Comparison of ENCODE assay signal across 10 cellular contexts in genomic region chr20:33687370-33687915, GRCh38. TPM values are rescaled to one million over a fixed set of nuclear protein-coding genes. Genes with fewer than 3 reads are reported as not detected.
A peak's percentile ranks its signal among the peaks of the same experiment; 100 is the strongest.
DNase-seq lines count a peak whose midpoint lies in the region; ATAC-seq and TF ChIP-seq lines count a peak whose summit lies in the region.
"Had no signal": no experiment of that assay in that cellular context is flagged by ENCODE, and none has a peak within 500 bp of the region (broad histone marks: within the 10 kb centered on the region; RNA-seq: fewer than 3 reads in every experiment).

No MANE protein-coding gene starts in this region.

- H3K36me3 ChIP-seq in tibial nerve = no peaks in the 10 kb centered on the region
- H3K36me3 ChIP-seq: tibial artery had no signal

- H3K27me3 ChIP-seq in tibial nerve = no peaks in the 10 kb centered on the region
- H3K27me3 ChIP-seq: tibial artery had no signal

- no peak overlapping the region for H3K4me3 Mint-ChIP-seq in activated naive CD4-positive, alpha-beta T cell treated with anti-CD3 and anti-CD28 coated beads for 36 hours
- H3K4me3 Mint-ChIP-seq in dendritic cell treated with granulocyte-macrophage colony-stimulating factor and Interleukin-4, amounts not matched to agents 40 ng/mL and 50 ng/mL, for 4 days = peak overlapping the region; percentile 75

- no peak for DNase-seq in activated naive CD4-positive, alpha-beta T cell treated with anti-CD3 and anti-CD28 coated beads for 36 hours
- DNase-seq in activated naive CD4-positive, alpha-beta T cell treated with Interleukin-2 at 50 U/mL for 16 hours = no peak
- DNase-seq in RWPE1 (ENCODE audit: low spot score) = no peak
- DNase-seq in substantia nigra (lab: John Stamatoyannopoulos, UW) = peak in 1 of 49 donors; percentile 6
- DNase-seq in tibial nerve (ENCODE audit: low spot score in 2 of 2) = no peak
- DNase-seq: midbrain, tibial artery had no signal

- no peak for TF ChIP-seq EP300 in tibial nerve (IDR thresholded peaks at IDR 0.05)

- intact Hi-C loops in activated naive CD4-positive, alpha-beta T cell treated with anti-CD3 and anti-CD28 coated beads for 36 hours (cut with micrococcal nuclease) = loop anchor here (5.0 kb wide), 1 partner anchor 90 kb away; no protein-coding TSS in a partner anchor
- intact Hi-C loops in dendritic cell treated with granulocyte-macrophage colony-stimulating factor and Interleukin-4, amounts not matched to agents 40 ng/mL and 50 ng/mL, for 4 days (cut with micrococcal nuclease) = loop anchor here (2.0 to 5.0 kb wide), 2 partner anchors 33 to 45 kb away; partner anchors contain the start of genes PXMP4 and ZNF341

- WGBS in tibial nerve, 2 donors = 74 to 78% methylated on average over 8 of the region's 8 CpGs

- TF ChIP-seq POLR2A in tibial nerve (IDR thresholded peaks at IDR 0.05) (no peak), GM18505 (IDR thresholded peaks at IDR 0.05; ENCODE audit: borderline replicate concordance, extremely low read depth, insufficient read depth, insufficient read length) (no peak)

- no peak overlapping the region for H3K4me3 ChIP-seq in tibial nerve

- H3K27ac Mint-ChIP-seq in activated naive CD4-positive, alpha-beta T cell treated with anti-CD3 and anti-CD28 coated beads for 36 hours = peak overlapping the region; percentile 84
- H3K27ac Mint-ChIP-seq in dendritic cell treated with granulocyte-macrophage colony-stimulating factor and Interleukin-4, amounts not matched to agents 40 ng/mL and 50 ng/mL, for 4 days = peak overlapping the region; percentile 79

- POLR2A ChIA-PET in RWPE1 (lab: Yijun Ruan, JAX; ENCODE audit: low non-redundant PET) = no interaction called here

- no peaks in the 10 kb centered on the region for H3K9me3 ChIP-seq in tibial nerve
- H3K9me3 ChIP-seq: tibial artery had no signal

- CTCF ChIA-PET in activated naive CD4-positive, alpha-beta T cell treated with anti-CD3 and anti-CD28 coated beads for 36 hours (lab: Charles Lee) = interaction anchor here (1.1 to 1.8 kb wide), 3 partner anchors 9 to 45 kb away, joined by 3 to 8 read pairs (median 5); partner anchors contain the start of gene ZNF341
- CTCF ChIA-PET in RWPE1 (lab: Yijun Ruan, JAX) = interaction anchor here (0.7 kb wide), 1 partner anchor 133 kb away, joined by 3 read pairs; no protein-coding TSS in a partner anchor

- no peaks in the 10 kb centered on the region for H3K27me3 Mint-ChIP-seq in activated naive CD4-positive, alpha-beta T cell treated with anti-CD3 and anti-CD28 coated beads for 36 hours (ENCODE audit: low read depth)
- H3K27me3 Mint-ChIP-seq in dendritic cell treated with granulocyte-macrophage colony-stimulating factor and Interleukin-4, amounts not matched to agents 40 ng/mL and 50 ng/mL, for 4 days = no peaks in the 10 kb centered on the region

- peaks cover 0 to 28% (median 10%) of the 10 kb centered on the region in 4 donors for H3K4me1 ChIP-seq in tibial nerve

- peaks cover 18% of the 10 kb centered on the region for H3K36me3 Mint-ChIP-seq in activated naive CD4-positive, alpha-beta T cell treated with anti-CD3 and anti-CD28 coated beads for 36 hours (ENCODE audit: low read depth)
- no peaks in the 10 kb centered on the region for H3K36me3 Mint-ChIP-seq in dendritic cell treated with granulocyte-macrophage colony-stimulating factor and Interleukin-4, amounts not matched to agents 40 ng/mL and 50 ng/mL, for 4 days (ENCODE audit: low read depth)

- peaks cover 55% of the 10 kb centered on the region for H3K4me1 Mint-ChIP-seq in activated naive CD4-positive, alpha-beta T cell treated with anti-CD3 and anti-CD28 coated beads for 36 hours (ENCODE audit: low read depth)
- peaks cover 31% of the 10 kb centered on the region for H3K4me1 Mint-ChIP-seq in dendritic cell treated with granulocyte-macrophage colony-stimulating factor and Interleukin-4, amounts not matched to agents 40 ng/mL and 50 ng/mL, for 4 days (ENCODE audit: low read depth)

- H3K27ac ChIP-seq in RWPE1 = peak overlapping the region; percentile 90
- peak overlapping the region; percentile 97 for H3K27ac ChIP-seq in substantia nigra (ENCODE audit: low read depth, low read length, poor library complexity, severe bottlenecking)
- H3K27ac ChIP-seq in tibial nerve = peak overlapping the region in 2 of 4 donors; percentile 45 to 79

- no peaks in the 10 kb centered on the region for H3K9me3 Mint-ChIP-seq in activated naive CD4-positive, alpha-beta T cell treated with anti-CD3 and anti-CD28 coated beads for 36 hours
- H3K9me3 Mint-ChIP-seq in dendritic cell treated with granulocyte-macrophage colony-stimulating factor and Interleukin-4, amounts not matched to agents 40 ng/mL and 50 ng/mL, for 4 days = no peaks in the 10 kb centered on the region

- ATAC-seq in GM19035 (IDR thresholded peaks at IDR 0.05; ENCODE audit: unreplicated experiment) (no peak), GM18505 (IDR thresholded peaks at IDR 0.05; ENCODE audit: unreplicated experiment) (no peak)

- TF ChIP-seq CTCF in RWPE1 (conservative IDR thresholded peaks at IDR 0.05; ENCODE audit: low read depth) (no peak), tibial nerve (IDR thresholded peaks at IDR 0.05) (no peak)

RNA-seq across cellular contexts. Expression of gene E2F1, which starts 1.3 kb away (rescaled TPM):
- total RNA-seq in activated naive CD4-positive, alpha-beta T cell treated with anti-CD3 and anti-CD28 coated beads for 36 hours = 10 to 100 TPM; 69.3 to 70.0 TPM
- 1 to 10 TPM; 1.3 to 4.2 (median 1.8) TPM for total RNA-seq in tibial nerve

RNA-seq across cellular contexts. Expression of gene NECAB3, which starts 13.2 kb away (rescaled TPM):
- 10 to 100 TPM; 12.7 to 14.3 TPM for total RNA-seq in activated naive CD4-positive, alpha-beta T cell treated with anti-CD3 and anti-CD28 coated beads for 36 hours
- total RNA-seq in tibial nerve = 100 to 1,000 TPM in 1 of 4 donors, 10 to 100 TPM in 3; 80.8 to 103 (median 91.5) TPM

RNA-seq across cellular contexts. Expression of gene ACTL10, which starts 20.7 kb away (rescaled TPM):
- 1 to 10 TPM in 1 of 2 experiments, under 1 TPM in 1; 0.96 to 1.0 TPM for total RNA-seq in activated naive CD4-positive, alpha-beta T cell treated with anti-CD3 and anti-CD28 coated beads for 36 hours
- total RNA-seq in tibial nerve = 1 to 10 TPM; 1.1 to 4.3 (median 3.8) TPM

RNA-seq across cellular contexts. Expression of gene C20orf144, which starts 25.3 kb away (rescaled TPM):
- under 1 TPM; 0.15 to 0.38 TPM for total RNA-seq in activated naive CD4-positive, alpha-beta T cell treated with anti-CD3 and anti-CD28 coated beads for 36 hours
- not detected for total RNA-seq in tibial nerve

RNA-seq across cellular contexts. Expression of gene PXMP4, which starts 32.7 kb away (rescaled TPM):
- 10 to 100 TPM in 1 of 2 experiments, 1 to 10 TPM in 1; 9.5 to 10.3 TPM for total RNA-seq in activated naive CD4-positive, alpha-beta T cell treated with anti-CD3 and anti-CD28 coated beads for 36 hours
- 1 to 10 TPM; 5.1 to 9.6 (median 8.6) TPM for total RNA-seq in tibial nerve

Comparison
In these comparisons a context has a peak if more than half of its experiments do, and no peak if none do; other contexts are left out.
1. RNA of gene E2F1, which starts 1.3 kb away (total RNA-seq): 69.3 to 70.0 TPM in activated naive CD4-positive, alpha-beta T cell treated with anti-CD3 and anti-CD28 coated beads for 36 hours; 1.3 to 4.2 TPM in tibial nerve; every median in the first group is over 10 times any median in the second.
2. RNA of gene NECAB3, which starts 13.2 kb away (total RNA-seq): 80.8 to 103 TPM in tibial nerve; 12.7 to 14.3 TPM in activated naive CD4-positive, alpha-beta T cell treated with anti-CD3 and anti-CD28 coated beads for 36 hours; every median in the first group is over 4 times any median in the second.